Comparison of ENCODE assay signal across 1 cellular context in genomic region chr5:132829742-132830435, GRCh38.
TF ChIP-seq lines count a peak whose summit lies in the region.

No MANE protein-coding gene starts in this region.

TF ChIP-seq in HepG2, 621 proteins besides CTCF, POLR2A, EP300 and RAD21 (continued from another document and continues in another):
- TF ChIP-seq HBP1 (CRISPR knock-in tag; IDR thresholded peaks at IDR 0.05; ENCODE audit: low read depth) (peak; percentile 33; the same call in 1 of the 2 replicates), DDIT3 (CRISPR knock-in tag; IDR thresholded peaks at IDR 0.05) (no peak), PHB2 (IDR thresholded peaks at IDR 0.05; ENCODE audit: partially characterized antibody) (no peak), ZNF382 (CRISPR knock-in tag; IDR thresholded peaks at IDR 0.05; ENCODE audit: borderline replicate concordance) (no peak), NR2F2 (IDR thresholded peaks at IDR 0.05; ENCODE audit: borderline replicate concordance, low read depth) (no peak), ETV6 (CRISPR knock-in tag; conservative IDR thresholded peaks at IDR 0.05) (no peak), FOXO1 (CRISPR knock-in tag; IDR thresholded peaks at IDR 0.05) (peak; percentile 23; the same call in 1 of the 2 replicates), PLRG1 (conservative IDR thresholded peaks at IDR 0.05) (no peak), NKX3-1 (CRISPR knock-in tag; IDR thresholded peaks at IDR 0.05) (peak; percentile 72; the same call in 1 of the 2 replicates), ARID2 (CRISPR knock-in tag; IDR thresholded peaks at IDR 0.05; ENCODE audit: borderline replicate concordance) (peak; percentile 48; the same call in 1 of the 2 replicates), CCAR2 (optimal IDR thresholded peaks at IDR 0.05; ENCODE audit: low read depth, low read length) (no peak), SNAPC5 (CRISPR knock-in tag; IDR thresholded peaks at IDR 0.05; ENCODE audit: borderline replicate concordance) (no peak; the same call in 1 of the 2 replicates), ZNF879 (CRISPR knock-in tag; IDR thresholded peaks at IDR 0.05) (no peak), SYNCRIP (IDR thresholded peaks at IDR 0.05; ENCODE audit: insufficient read depth, low read depth, low read length) (no peak), RERE (CRISPR knock-in tag; IDR thresholded peaks at IDR 0.05; ENCODE audit: low read depth) (no peak), ZNF703 (CRISPR knock-in tag; IDR thresholded peaks at IDR 0.05; ENCODE audit: borderline replicate concordance) (peak; percentile 37; the same call in 1 of the 2 replicates), ZFP41 (CRISPR knock-in tag; IDR thresholded peaks at IDR 0.05; ENCODE audit: borderline replicate concordance) (peak; percentile 54; the same call in 1 of the 2 replicates), ZNF484 (CRISPR knock-in tag; IDR thresholded peaks at IDR 0.05; ENCODE audit: borderline replicate concordance, low read depth) (0 out of 2 replicates have a peak, but pooled peaks have one; percentile 41), ZNF331 (CRISPR knock-in tag; IDR thresholded peaks at IDR 0.05) (no peak), ZNF775 (CRISPR knock-in tag; IDR thresholded peaks at IDR 0.05; ENCODE audit: borderline replicate concordance) (no peak), LBX2 (CRISPR knock-in tag; IDR thresholded peaks at IDR 0.05; ENCODE audit: borderline replicate concordance) (no peak), ZBTB21 (CRISPR knock-in tag; IDR thresholded peaks at IDR 0.05) (no peak), MZF1 (CRISPR knock-in tag; IDR thresholded peaks at IDR 0.05; ENCODE audit: borderline replicate concordance) (no peak), POGK (CRISPR knock-in tag; conservative IDR thresholded peaks at IDR 0.05) (peak; percentile 47; the same call in 1 of the 2 replicates), HCFC1 (IDR thresholded peaks at IDR 0.05; ENCODE audit: low read depth, low read length) (no peak), DMTF1 (CRISPR knock-in tag; IDR thresholded peaks at IDR 0.05) (no peak), ZNF530 (CRISPR knock-in tag; IDR thresholded peaks at IDR 0.05; ENCODE audit: low read depth) (no peak), FOXK2 (IDR thresholded peaks at IDR 0.05) (no peak), CEBPZ (IDR thresholded peaks at IDR 0.05; ENCODE audit: low read length) (no peak), FLYWCH1 (CRISPR knock-in tag; IDR thresholded peaks at IDR 0.05) (peak; percentile 16; the same call in 1 of the 2 replicates), FOXA3 (CRISPR knock-in tag; IDR thresholded peaks at IDR 0.05) (no peak), ZFP82 (CRISPR knock-in tag; IDR thresholded peaks at IDR 0.05; ENCODE audit: borderline replicate concordance) (peak; percentile 97), ZNF510 (CRISPR knock-in tag; IDR thresholded peaks at IDR 0.05; ENCODE audit: low read depth) (no peak), HMGXB4 (CRISPR knock-in tag; IDR thresholded peaks at IDR 0.05; ENCODE audit: borderline replicate concordance in 1 of 2, low read depth in 1 of 2) (peak; percentile 94 to 98), AKNA (CRISPR knock-in tag; IDR thresholded peaks at IDR 0.05; ENCODE audit: borderline replicate concordance) (no peak)
